Comparison of ENCODE assay signal across 1 cellular context in genomic region chr14:39264558-39264957, GRCh38.
TF ChIP-seq lines count a peak whose summit lies in the region.

No MANE protein-coding gene starts in this region.

TF ChIP-seq in HepG2, 621 proteins besides CTCF, POLR2A, EP300 and RAD21:
- no peak for TF ChIP-seq ZNF709 (CRISPR knock-in tag; IDR thresholded peaks at IDR 0.05)
- no peak for TF ChIP-seq THYN1 (CRISPR knock-in tag; IDR thresholded peaks at IDR 0.05; ENCODE audit: borderline replicate concordance, low read depth)
- no peak for TF ChIP-seq MLLT10 (CRISPR knock-in tag; IDR thresholded peaks at IDR 0.05)
- 0 out of 4 replicates have a peak, but pooled peaks of 1 of the 2 experiments have one; percentile 13 for TF ChIP-seq ATF4 (CRISPR knock-in tag; IDR thresholded peaks at IDR 0.05)
- no peak for TF ChIP-seq MEIS1 (CRISPR knock-in tag; IDR thresholded peaks at IDR 0.05; ENCODE audit: borderline replicate concordance)
- 0 out of 2 replicates have a peak, but pooled peaks have one; percentile 31 for TF ChIP-seq ZNF337 (CRISPR knock-in tag; IDR thresholded peaks at IDR 0.05; ENCODE audit: borderline replicate concordance, low read depth)
- no peak for TF ChIP-seq SMARCE1 (IDR thresholded peaks at IDR 0.05; ENCODE audit: borderline replicate concordance)
- TF ChIP-seq TFAP4 (IDR thresholded peaks at IDR 0.05; ENCODE audit: borderline replicate concordance, low read depth): 0 out of 2 replicates have a peak, but pooled peaks have one; percentile 6
- no peak for TF ChIP-seq SOX6 (IDR thresholded peaks at IDR 0.05)
- no peak for TF ChIP-seq SOX6 (CRISPR knock-in tag; IDR thresholded peaks at IDR 0.05)
- no peak for TF ChIP-seq ONECUT2 (CRISPR knock-in tag; IDR thresholded peaks at IDR 0.05)
- no peak for TF ChIP-seq KAT2B (IDR thresholded peaks at IDR 0.05; ENCODE audit: borderline replicate concordance, low read depth, low read length)
- no peak for TF ChIP-seq RCOR2 (CRISPR knock-in tag; IDR thresholded peaks at IDR 0.05)
- no peak for TF ChIP-seq ZKSCAN8 (CRISPR knock-in tag; IDR thresholded peaks at IDR 0.05; ENCODE audit: borderline replicate concordance)
- no peak for TF ChIP-seq RELA (CRISPR knock-in tag; IDR thresholded peaks at IDR 0.05)
- TF ChIP-seq ZNF317 (CRISPR knock-in tag; IDR thresholded peaks at IDR 0.05): no peak
- TF ChIP-seq ZNF431 (CRISPR knock-in tag; IDR thresholded peaks at IDR 0.05; ENCODE audit: borderline replicate concordance, low read depth): no peak
- TF ChIP-seq FUBP1 (CRISPR knock-in tag; IDR thresholded peaks at IDR 0.05; ENCODE audit: borderline replicate concordance): no peak
- TF ChIP-seq HOXA7 (CRISPR knock-in tag; IDR thresholded peaks at IDR 0.05): no peak
TF ChIP-seq in HepG2: peak in this region for 3.
